In the genomic region with DNA sequence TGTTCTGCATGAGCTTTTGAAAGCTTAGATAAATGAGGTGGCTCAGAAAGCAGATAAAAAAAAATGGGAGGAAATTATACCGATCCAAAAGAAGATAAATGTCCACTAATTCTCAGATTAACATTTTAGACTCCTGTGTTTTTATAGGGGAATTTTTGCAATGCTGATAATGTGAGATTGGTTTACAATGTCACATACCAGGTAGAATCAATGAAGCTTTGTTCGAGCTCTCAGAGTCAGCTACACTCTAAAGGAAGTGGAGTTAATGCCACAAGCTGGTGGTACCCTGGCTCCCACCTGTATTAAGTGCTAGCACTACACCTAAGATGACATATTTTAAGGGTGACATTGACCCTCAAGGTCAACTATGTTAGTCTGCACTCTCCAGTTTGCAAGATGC, we compare ENCODE assay signal across 2 cellular contexts.
TF ChIP-seq lines count a peak whose summit lies in the region.

No MANE protein-coding gene starts in this region.

TF ChIP-seq in SK-N-SH, 30 proteins besides CTCF, POLR2A, EP300 and RAD21 (continued from another document):
- TF ChIP-seq, protein P1, sequence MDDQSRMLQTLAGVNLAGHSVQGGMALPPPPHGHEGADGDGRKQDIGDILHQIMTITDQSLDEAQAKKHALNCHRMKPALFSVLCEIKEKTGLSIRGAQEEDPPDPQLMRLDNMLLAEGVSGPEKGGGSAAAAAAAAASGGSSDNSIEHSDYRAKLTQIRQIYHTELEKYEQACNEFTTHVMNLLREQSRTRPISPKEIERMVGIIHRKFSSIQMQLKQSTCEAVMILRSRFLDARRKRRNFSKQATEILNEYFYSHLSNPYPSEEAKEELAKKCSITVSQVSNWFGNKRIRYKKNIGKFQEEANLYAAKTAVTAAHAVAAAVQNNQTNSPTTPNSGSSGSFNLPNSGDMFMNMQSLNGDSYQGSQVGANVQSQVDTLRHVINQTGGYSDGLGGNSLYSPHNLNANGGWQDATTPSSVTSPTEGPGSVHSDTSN (IDR thresholded peaks at IDR 0.05) = no peak
- TF ChIP-seq TAF1 (IDR thresholded peaks at IDR 0.05; ENCODE audit: borderline replicate concordance, low read depth, low read length) = no peak
- TF ChIP-seq NRF1 (IDR thresholded peaks at IDR 0.05; ENCODE audit: low read depth, low read length) = no peak

TF ChIP-seq in SK-N-SH treated with all-trans-retinoic acid at 6 μM for 48 hours, 23 proteins besides CTCF, POLR2A, EP300 and RAD21 (continued from another document):
- TF ChIP-seq, protein P2, sequence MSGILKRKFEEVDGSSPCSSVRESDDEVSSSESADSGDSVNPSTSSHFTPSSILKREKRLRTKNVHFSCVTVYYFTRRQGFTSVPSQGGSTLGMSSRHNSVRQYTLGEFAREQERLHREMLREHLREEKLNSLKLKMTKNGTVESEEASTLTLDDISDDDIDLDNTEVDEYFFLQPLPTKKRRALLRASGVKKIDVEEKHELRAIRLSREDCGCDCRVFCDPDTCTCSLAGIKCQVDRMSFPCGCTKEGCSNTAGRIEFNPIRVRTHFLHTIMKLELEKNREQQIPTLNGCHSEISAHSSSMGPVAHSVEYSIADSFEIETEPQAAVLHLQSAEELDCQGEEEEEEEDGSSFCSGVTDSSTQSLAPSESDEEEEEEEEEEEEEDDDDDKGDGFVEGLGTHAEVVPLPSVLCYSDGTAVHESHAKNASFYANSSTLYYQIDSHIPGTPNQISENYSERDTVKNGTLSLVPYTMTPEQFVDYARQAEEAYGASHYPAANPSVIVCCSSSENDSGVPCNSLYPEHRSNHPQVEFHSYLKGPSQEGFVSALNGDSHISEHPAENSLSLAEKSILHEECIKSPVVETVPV (CRISPR knock-in tag; IDR thresholded peaks at IDR 0.05) = no peak
- TF ChIP-seq SNAI2 (CRISPR knock-in tag; IDR thresholded peaks at IDR 0.05) = no peak
- no peak for TF ChIP-seq ESRRG (CRISPR knock-in tag; IDR thresholded peaks at IDR 0.05)
- no peak for TF ChIP-seq GLIS3 (CRISPR knock-in tag; IDR thresholded peaks at IDR 0.05)
- TF ChIP-seq ZNF70 (CRISPR knock-in tag; IDR thresholded peaks at IDR 0.05) = no peak
- TF ChIP-seq ARNTL (CRISPR knock-in tag; IDR thresholded peaks at IDR 0.05; ENCODE audit: borderline replicate concordance, low read depth) = no peak
